In genomic region chr4:40046311-40046980, GRCh38 we compare ENCODE assay signal across 1 cellular context.
TF ChIP-seq lines count a peak whose summit lies in the region.

No MANE protein-coding gene starts in this region.

TF ChIP-seq in A549, 52 proteins besides CTCF, POLR2A, EP300 and RAD21 (continued from another document):
- TF ChIP-seq BCL3 (IDR thresholded peaks at IDR 0.05): no peak
- TF ChIP-seq ESRRA (IDR thresholded peaks at IDR 0.05; ENCODE audit: borderline replicate concordance, low read length): no peak
- TF ChIP-seq HOXB5 (CRISPR knock-in tag; IDR thresholded peaks at IDR 0.05): no peak
- TF ChIP-seq ELK1 (IDR thresholded peaks at IDR 0.05; ENCODE audit: low read depth, low read length): no peak
- TF ChIP-seq ZFP36 (IDR thresholded peaks at IDR 0.05; ENCODE audit: borderline replicate concordance, partially characterized antibody): no peak
- TF ChIP-seq EHF (CRISPR knock-in tag; IDR thresholded peaks at IDR 0.05): no peak
- no peak for TF ChIP-seq RNF2 (IDR thresholded peaks at IDR 0.05; ENCODE audit: borderline replicate concordance, low read depth)
